20 cellular contexts compared by ENCODE assay signal in the genomic region with DNA sequence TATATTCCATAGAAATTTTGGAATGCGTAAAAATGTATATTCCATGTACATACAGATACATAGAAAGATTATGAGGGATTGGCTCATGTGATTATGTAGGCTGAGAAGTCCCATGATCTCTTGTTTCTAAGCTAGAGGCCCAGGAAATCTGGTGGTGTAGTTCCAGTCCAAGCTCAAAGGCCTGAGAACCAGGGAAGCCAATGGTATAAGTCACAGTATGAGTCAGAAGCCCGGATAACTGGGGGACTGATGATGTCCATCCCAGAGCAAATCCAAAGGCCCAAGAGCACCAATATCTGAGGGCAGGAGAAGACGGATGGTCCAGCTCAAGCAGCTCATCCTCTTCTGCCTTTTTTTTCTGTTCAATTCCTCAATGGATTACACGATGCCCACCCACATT.
A peak's percentile ranks its signal among the peaks of the same experiment; 100 is the strongest.
DNase-seq lines count a peak whose midpoint lies in the region; ATAC-seq, FAIRE-seq and TF ChIP-seq lines count a peak whose summit lies in the region.
"Had no signal": no experiment of that assay in that cellular context is flagged by ENCODE, and none has a peak within 500 bp of the region (broad histone marks: within the 10 kb centered on the region; RNA-seq: fewer than 3 reads in every experiment).

No MANE protein-coding gene starts in this region.

- TF ChIP-seq CTCF in kidney (IDR thresholded peaks at IDR 0.05; ENCODE audit: borderline replicate concordance, extremely low read depth, insufficient read depth), result no peak

- no peak for ATAC-seq in GM21576 (IDR thresholded peaks at IDR 0.05; ENCODE audit: unreplicated experiment)

- intact Hi-C loops in kidney (cut with DNase I), result no loop called here

- in situ Hi-C loops in ACHN (cut with HindIII; ENCODE audit: low pct_ligation_motif_present, low pct_unique_long_range_greater_than_20kb, low sequenced_read_pairs), result no loop called here

- no peak overlapping the region for H3K9ac ChIP-seq in kidney (ENCODE audit: low read length in 2 of 2)

- H3K4me1 ChIP-seq in kidney (ENCODE audit: control insufficient read depth in 1 of 2, insufficient read depth in 1 of 2, low read depth in 1 of 2, low read length in 2 of 2), result no peaks in the 10 kb centered on the region
- H3K4me1 ChIP-seq: SJCRH30 had no signal

- no peak overlapping the region for H3K4me3 ChIP-seq in kidney (ENCODE audit: low read length in 2 of 2)
- H3K4me3 ChIP-seq: SJCRH30 had no signal

- no peak overlapping the region for H3K27ac ChIP-seq in kidney (ENCODE audit: low read depth in 2 of 2, low read length in 2 of 2)
- H3K27ac ChIP-seq: HL-60, SJCRH30 had no signal

- H3K36me3 ChIP-seq in kidney (ENCODE audit: control insufficient read depth in 1 of 2, insufficient read depth in 2 of 2, low read length in 2 of 2), result no peaks in the 10 kb centered on the region
- H3K36me3 ChIP-seq: BE2C, SJCRH30 had no signal

- DNase-seq in ACHN (peak; percentile 9), HT1080 (ENCODE audit: low read depth) (peak; percentile 64), astrocyte of the hippocampus (ENCODE audit: low read depth, low spot score) (peak; percentile 2), kidney tubule cell (ENCODE audit: low spot score) (peak; percentile 68), amniotic stem cell (lab: John Stamatoyannopoulos, UW) (no peak), NCI-H345 (lab: John Stamatoyannopoulos, UW) (no peak), kidney (no peak)
- DNase-seq: 8988T; BE2C; CD4-positive, CD25-positive, alpha-beta regulatory T cell; DMS153; NCI-H1417 treated with DMSO at 0.1 percent for 48 hours; NCI-H187 treated with DMSO at 0.1 percent for 48 hours; NCI-H226; NCI-H524 treated with DMSO at 0.1 percent for 48 hours; SJCRH30 had no signal

- no peak for FAIRE-seq in kidney (lab: Jason Lieb, UNC)
- FAIRE-seq: GM12891, GM19239 had no signal

- no peaks in the 10 kb centered on the region for H3K9me3 ChIP-seq in kidney (ENCODE audit: control insufficient read depth in 1 of 2, low read length in 2 of 2)
- H3K9me3 ChIP-seq: BE2C had no signal

Comparison
In these comparisons a context has a peak if more than half of its experiments do, and no peak if none do; other contexts are left out.
1. DNase-seq: peak in ACHN (single experiment), HT1080 (single experiment), astrocyte of the hippocampus (single experiment) and kidney tubule cell (single experiment); none in amniotic stem cell (single experiment), NCI-H345 (single experiment) and kidney (single experiment).